Comparison of ENCODE assay signal across 17 cellular contexts in genomic region chr10:102140913-102141540, GRCh38.
"Had no signal": no experiment of that assay in that cellular context is flagged by ENCODE, and none has a peak within 500 bp of the region (broad histone marks: within the 10 kb centered on the region; RNA-seq: fewer than 3 reads in every experiment).

No MANE protein-coding gene starts in this region.

- H3K9me3 ChIP-seq: esophagus muscularis mucosa, heart right ventricle, mucosa of descending colon, prostate gland, right atrium auricular region, testis had no signal

- H3K36me3 ChIP-seq: neural progenitor cell had no signal

- H3K9me3 Mint-ChIP-seq: activated CD4-positive, alpha-beta memory T cell treated with anti-CD3 and anti-CD28 coated beads for 36 hours; activated T-cell treated with anti-CD3 and anti-CD28 coated beads, Interleukin-2, amount 50 U/mL, for 4 hours; immature natural killer cell; memory B cell; naive B cell; neural progenitor cell; type B pancreatic cell had no signal

- ATAC-seq: heart right ventricle, mucosa of descending colon had no signal

- DNase-seq: activated CD4-positive, alpha-beta memory T cell treated with anti-CD3 and anti-CD28 coated beads for 36 hours; activated gamma-delta T cell treated with Interleukin-2 at 50 U/mL for 16 hours; activated T-cell treated with anti-CD3 and anti-CD28 coated beads, Interleukin-2, amount 50 U/mL, for 4 hours; cerebellar nuclear complex; effector CD8-positive, alpha-beta T cell; heart right ventricle; immature natural killer cell; mucosa of descending colon; naive B cell; stimulated activated CD4-positive, alpha-beta T cell treated with anti-CD3 and anti-CD28 coated beads, Interleukin-2, amount 100 ng/mL, for 24 hours; testis had no signal

- H3K4me1 ChIP-seq: prostate gland, testis had no signal

- H3K4me3 ChIP-seq: esophagus muscularis mucosa, heart right ventricle, mucosa of descending colon, neural progenitor cell, prostate gland, right atrium auricular region, testis had no signal

- H3K27ac ChIP-seq: esophagus muscularis mucosa, heart right ventricle, neural progenitor cell, prostate gland, right atrium auricular region, testis had no signal

- H3K27me3 ChIP-seq: esophagus muscularis mucosa, heart right ventricle, neural progenitor cell, right atrium auricular region, testis had no signal

- H2AFZ ChIP-seq: neural progenitor cell had no signal

- H3K9ac ChIP-seq: neural progenitor cell had no signal

- H3K27ac Mint-ChIP-seq: activated CD4-positive, alpha-beta memory T cell treated with anti-CD3 and anti-CD28 coated beads for 36 hours; memory B cell; neural progenitor cell had no signal

- H3K27me3 Mint-ChIP-seq: activated CD4-positive, alpha-beta memory T cell treated with anti-CD3 and anti-CD28 coated beads for 36 hours; memory B cell; naive B cell; type B pancreatic cell had no signal

- H3K4me3 Mint-ChIP-seq: activated CD4-positive, alpha-beta memory T cell treated with anti-CD3 and anti-CD28 coated beads for 36 hours; activated T-cell treated with anti-CD3 and anti-CD28 coated beads, Interleukin-2, amount 50 U/mL, for 4 hours; immature natural killer cell; memory B cell; naive B cell; neural progenitor cell; type B pancreatic cell had no signal

- H3K4me2 ChIP-seq: neural progenitor cell had no signal
